1 cellular context compared by ENCODE assay signal in genomic region chr21:34991366-34991967, GRCh38.
TF ChIP-seq lines count a peak whose summit lies in the region.

No MANE protein-coding gene starts in this region.

TF ChIP-seq in HEK293, 187 proteins besides CTCF, POLR2A, EP300 and RAD21 (continued from another document):
- TF ChIP-seq PBX3 (CRISPR knock-in tag; IDR thresholded peaks at IDR 0.05) (no peak), SETDB1 (IDR thresholded peaks at IDR 0.05; ENCODE audit: insufficient read length, low read length) (no peak), ZNF830 (tag by site-specific recombination; IDR thresholded peaks at IDR 0.05; ENCODE audit: low read depth) (no peak), ZNF692 (tag by site-specific recombination; IDR thresholded peaks at IDR 0.05) (no peak)
- TF ChIP-seq, protein P1, sequence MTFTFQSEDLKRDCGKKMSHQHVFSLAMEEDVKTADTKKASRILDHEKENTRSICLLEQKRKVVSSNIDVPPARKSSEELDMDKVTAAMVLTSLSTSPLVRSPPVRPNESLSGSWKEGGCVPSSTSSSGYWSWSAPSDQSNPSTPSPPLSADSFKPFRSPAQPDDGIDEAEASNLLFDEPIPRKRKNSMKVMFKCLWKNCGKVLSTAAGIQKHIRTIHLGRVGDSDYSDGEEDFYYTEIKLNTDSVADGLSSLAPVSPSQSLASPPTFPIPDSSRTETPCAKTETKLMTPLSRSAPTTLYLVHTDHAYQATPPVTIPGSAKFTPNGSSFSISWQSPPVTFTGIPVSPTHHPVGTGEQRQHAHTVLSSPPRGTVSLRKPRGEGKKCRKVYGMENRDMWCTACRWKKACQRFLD (tag by site-specific recombination; IDR thresholded peaks at IDR 0.05): no peak
